Comparison of ENCODE assay signal across 1 cellular context in genomic region chr5:178207183-178207916, GRCh38.
TF ChIP-seq lines count a peak whose summit lies in the region.

No MANE protein-coding gene starts in this region.

TF ChIP-seq in HepG2, 621 proteins besides CTCF, POLR2A, EP300 and RAD21 (continued from another document):
- TF ChIP-seq THYN1 (CRISPR knock-in tag; IDR thresholded peaks at IDR 0.05; ENCODE audit: borderline replicate concordance, low read depth) (no peak), ZNF350 (CRISPR knock-in tag; IDR thresholded peaks at IDR 0.05; ENCODE audit: borderline replicate concordance, low read depth) (no peak), ZBTB26 (CRISPR knock-in tag; IDR thresholded peaks at IDR 0.05; ENCODE audit: borderline replicate concordance) (no peak), ZNF800 (CRISPR knock-in tag; IDR thresholded peaks at IDR 0.05) (no peak), ZMYM4 (CRISPR knock-in tag; IDR thresholded peaks at IDR 0.05) (no peak), SALL2 (CRISPR knock-in tag; IDR thresholded peaks at IDR 0.05) (no peak), ZBTB25 (CRISPR knock-in tag; IDR thresholded peaks at IDR 0.05) (no peak), GLMP (CRISPR knock-in tag; IDR thresholded peaks at IDR 0.05; ENCODE audit: borderline replicate concordance) (no peak), ZBTB1 (CRISPR knock-in tag; IDR thresholded peaks at IDR 0.05; ENCODE audit: borderline replicate concordance) (no peak)
